2 cellular contexts compared by ENCODE assay signal in genomic region chr14:74622257-74622656, GRCh38.
TF ChIP-seq lines count a peak whose summit lies in the region.

No MANE protein-coding gene starts in this region.

TF ChIP-seq in SK-N-SH, 30 proteins besides CTCF, POLR2A, EP300 and RAD21 (continued from another document):
- TF ChIP-seq ELF1 (IDR thresholded peaks at IDR 0.05) (no peak), RCOR1 (IDR thresholded peaks at IDR 0.05; ENCODE audit: low read length) (no peak), FOSL2 (IDR thresholded peaks at IDR 0.05; ENCODE audit: borderline replicate concordance, low read depth) (no peak), REST (IDR thresholded peaks at IDR 0.05; ENCODE audit: low read depth, low read length) (no peak), EZH2phosphoT487 (IDR thresholded peaks at IDR 0.05; ENCODE audit: borderline replicate concordance, low read depth) (no peak), YY1 (IDR thresholded peaks at IDR 0.05; ENCODE audit: low read depth) (no peak), NRF1 (IDR thresholded peaks at IDR 0.05; ENCODE audit: low read depth, low read length) (no peak), TEAD4 (IDR thresholded peaks at IDR 0.05; ENCODE audit: borderline replicate concordance, insufficient read depth) (no peak), FOXJ3 (CRISPR knock-in tag; IDR thresholded peaks at IDR 0.05) (no peak), GATA2 (CRISPR knock-in tag; IDR thresholded peaks at IDR 0.05) (no peak), MEF2A (IDR thresholded peaks at IDR 0.05; ENCODE audit: borderline replicate concordance, low read depth) (no peak), CHD2 (IDR thresholded peaks at IDR 0.05; ENCODE audit: low read length, partially characterized antibody) (no peak), PBX3 (IDR thresholded peaks at IDR 0.05) (no peak), POLR2AphosphoS5 (IDR thresholded peaks at IDR 0.05; ENCODE audit: low read depth, low read length) (no peak), USF1 (IDR thresholded peaks at IDR 0.05; ENCODE audit: borderline replicate concordance, low read depth) (no peak), USF2 (IDR thresholded peaks at IDR 0.05; ENCODE audit: borderline replicate concordance, low read depth, low read length) (no peak), MAX (IDR thresholded peaks at IDR 0.05; ENCODE audit: low read depth) (no peak)
TF ChIP-seq in SK-N-SH: peak in this region for 0.

TF ChIP-seq in SK-N-SH treated with all-trans-retinoic acid at 6 μM for 48 hours, 23 proteins besides CTCF, POLR2A, EP300 and RAD21 (continued from another document):
- TF ChIP-seq TCF4 (CRISPR knock-in tag; IDR thresholded peaks at IDR 0.05; ENCODE audit: borderline replicate concordance) (no peak), ARNTL (CRISPR knock-in tag; IDR thresholded peaks at IDR 0.05; ENCODE audit: borderline replicate concordance, low read depth) (no peak), ZNF565 (CRISPR knock-in tag; conservative IDR thresholded peaks at IDR 0.05; ENCODE audit: low read depth) (no peak), ZC3H10 (CRISPR knock-in tag; IDR thresholded peaks at IDR 0.05) (no peak), ISL1 (CRISPR knock-in tag; IDR thresholded peaks at IDR 0.05) (no peak), CSRNP3 (CRISPR knock-in tag; IDR thresholded peaks at IDR 0.05) (no peak), OSR1 (CRISPR knock-in tag; IDR thresholded peaks at IDR 0.05) (no peak), ESRRG (CRISPR knock-in tag; IDR thresholded peaks at IDR 0.05) (no peak), POU6F1 (CRISPR knock-in tag; IDR thresholded peaks at IDR 0.05; ENCODE audit: borderline replicate concordance, low read depth) (no peak), PPARA (CRISPR knock-in tag; IDR thresholded peaks at IDR 0.05; ENCODE audit: borderline replicate concordance) (no peak), BACH2 (CRISPR knock-in tag; IDR thresholded peaks at IDR 0.05; ENCODE audit: borderline replicate concordance) (no peak), ZNF8 (CRISPR knock-in tag; IDR thresholded peaks at IDR 0.05) (no peak), ZNF70 (CRISPR knock-in tag; IDR thresholded peaks at IDR 0.05) (no peak), CSDC2 (CRISPR knock-in tag; IDR thresholded peaks at IDR 0.05) (no peak), CREB5 (CRISPR knock-in tag; IDR thresholded peaks at IDR 0.05; ENCODE audit: low read depth) (no peak), PATZ1 (CRISPR knock-in tag; IDR thresholded peaks at IDR 0.05; ENCODE audit: borderline replicate concordance) (no peak), GLIS3 (CRISPR knock-in tag; IDR thresholded peaks at IDR 0.05) (no peak), ZFP3 (CRISPR knock-in tag; IDR thresholded peaks at IDR 0.05) (no peak)
